ENCODE assay signal across 18 cellular contexts in genomic region chr19:41569481-41570150, GRCh38. TPM values are rescaled to one million over a fixed set of nuclear protein-coding genes. Genes with fewer than 3 reads are reported as not detected.
"Had no signal": no experiment of that assay in that cellular context is flagged by ENCODE, and none has a peak within 500 bp of the region (broad histone marks: within the 10 kb centered on the region; RNA-seq: fewer than 3 reads in every experiment).

No MANE protein-coding gene starts in this region.

- H3K27ac ChIP-seq: body of pancreas, coronary artery, gastroesophageal sphincter, left ventricle myocardium inferior, ovary, thyroid gland, vagina had no signal

- H3K9me3 Mint-ChIP-seq: activated CD4-positive, alpha-beta memory T cell treated with anti-CD3 and anti-CD28 coated beads for 36 hours; activated T-cell treated with anti-CD3 and anti-CD28 coated beads, Interleukin-2, amount 50 U/mL, for 72 hours had no signal

- H3K27ac Mint-ChIP-seq: activated CD4-positive, alpha-beta memory T cell treated with anti-CD3 and anti-CD28 coated beads for 36 hours; activated T-cell treated with anti-CD3 and anti-CD28 coated beads, Interleukin-2, amount 50 U/mL, for 72 hours had no signal

- H3K4me3 ChIP-seq: body of pancreas, coronary artery, gastroesophageal sphincter, left ventricle myocardium inferior, ovary, thyroid gland, vagina had no signal

- DNase-seq: activated CD4-positive, alpha-beta memory T cell treated with anti-CD3 and anti-CD28 coated beads for 36 hours; activated naive CD4-positive, alpha-beta T cell treated with Interleukin-2 at 50 U/mL for 16 hours; activated T-cell treated with anti-CD3 and anti-CD28 coated beads, Interleukin-2, amount 50 U/mL, for 72 hours; amniotic stem cell; body of pancreas; central memory CD4-positive, alpha-beta T cell; effector CD8-positive, alpha-beta T cell; islet precursor cell; left ventricle myocardium inferior; mesenchymal stem cell; ovary; stimulated activated CD4-positive, alpha-beta T cell treated with anti-CD3 and anti-CD28 coated beads, Interleukin-4, amount 100 ng/mL, for 4 hours; T-helper 9 cell; thyroid gland had no signal

- H3K4me1 ChIP-seq: thyroid gland, vagina had no signal

- H3K27me3 Mint-ChIP-seq: activated CD4-positive, alpha-beta memory T cell treated with anti-CD3 and anti-CD28 coated beads for 36 hours had no signal

- H3K9me3 ChIP-seq: body of pancreas, ovary, thyroid gland, vagina had no signal

- H3K4me3 Mint-ChIP-seq: activated CD4-positive, alpha-beta memory T cell treated with anti-CD3 and anti-CD28 coated beads for 36 hours had no signal

- H3K27me3 ChIP-seq: ovary had no signal

- H3K36me3 ChIP-seq: gastroesophageal sphincter, left ventricle myocardium inferior, ovary, thyroid gland, vagina had no signal

RNA-seq across cellular contexts. Expression of gene CEACAM21, which starts 6.3 kb away (rescaled TPM):
- total RNA-seq: vagina had no signal

RNA-seq across cellular contexts. Expression of gene CEACAM4, which starts 57.3 kb away (rescaled TPM):
- total RNA-seq: activated CD4-positive, alpha-beta memory T cell treated with anti-CD3 and anti-CD28 coated beads for 36 hours; activated T-cell treated with anti-CD3 and anti-CD28 coated beads, Interleukin-2, amount 50 U/mL, for 72 hours; vagina had no signal
- polyA plus RNA-seq: neural cell had no signal
